Comparison of ENCODE assay signal across 8 cellular contexts in the genomic region with DNA sequence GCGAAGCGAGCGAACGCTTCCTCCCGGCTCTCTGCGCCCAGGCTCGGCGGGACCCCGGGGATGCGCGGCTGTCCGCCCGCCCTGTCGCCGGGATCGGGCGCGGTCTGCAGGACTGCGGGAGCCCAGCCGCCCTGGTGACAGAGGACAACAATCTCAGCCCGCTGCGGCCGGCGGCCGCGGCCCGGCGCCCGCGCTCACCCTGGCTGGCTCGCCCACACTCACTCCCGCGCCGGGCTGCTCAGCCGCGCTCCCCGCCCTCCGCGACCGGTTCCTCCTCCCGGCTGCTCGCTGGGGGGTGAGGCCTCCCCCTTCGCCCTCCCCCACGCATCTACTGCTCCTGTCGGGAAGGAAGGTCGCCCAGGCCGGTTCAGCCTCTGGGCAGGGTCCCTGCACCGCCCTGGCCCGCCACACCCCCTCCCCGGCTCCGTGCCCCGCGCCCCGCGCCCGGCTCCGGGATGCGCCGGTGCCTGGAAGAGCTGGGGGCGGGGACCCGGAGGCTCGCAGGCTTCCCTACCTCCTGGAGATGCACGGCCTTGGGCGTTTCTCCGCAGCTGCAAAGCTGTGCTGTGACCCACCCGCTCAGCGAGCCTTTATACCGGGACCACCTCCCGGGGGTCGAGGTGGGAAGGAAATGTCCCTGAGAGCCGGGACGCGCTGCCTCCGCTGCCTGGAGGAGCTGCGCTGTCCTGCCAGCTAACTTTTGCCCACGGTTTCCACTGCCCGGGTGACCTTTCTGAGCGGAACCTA. TPM values are rescaled to one million over a fixed set of nuclear protein-coding genes. Genes with fewer than 3 reads are reported as not detected.
DNase-seq lines count a peak whose midpoint lies in the region; ATAC-seq and TF ChIP-seq lines count a peak whose summit lies in the region.

A gene with protein sequence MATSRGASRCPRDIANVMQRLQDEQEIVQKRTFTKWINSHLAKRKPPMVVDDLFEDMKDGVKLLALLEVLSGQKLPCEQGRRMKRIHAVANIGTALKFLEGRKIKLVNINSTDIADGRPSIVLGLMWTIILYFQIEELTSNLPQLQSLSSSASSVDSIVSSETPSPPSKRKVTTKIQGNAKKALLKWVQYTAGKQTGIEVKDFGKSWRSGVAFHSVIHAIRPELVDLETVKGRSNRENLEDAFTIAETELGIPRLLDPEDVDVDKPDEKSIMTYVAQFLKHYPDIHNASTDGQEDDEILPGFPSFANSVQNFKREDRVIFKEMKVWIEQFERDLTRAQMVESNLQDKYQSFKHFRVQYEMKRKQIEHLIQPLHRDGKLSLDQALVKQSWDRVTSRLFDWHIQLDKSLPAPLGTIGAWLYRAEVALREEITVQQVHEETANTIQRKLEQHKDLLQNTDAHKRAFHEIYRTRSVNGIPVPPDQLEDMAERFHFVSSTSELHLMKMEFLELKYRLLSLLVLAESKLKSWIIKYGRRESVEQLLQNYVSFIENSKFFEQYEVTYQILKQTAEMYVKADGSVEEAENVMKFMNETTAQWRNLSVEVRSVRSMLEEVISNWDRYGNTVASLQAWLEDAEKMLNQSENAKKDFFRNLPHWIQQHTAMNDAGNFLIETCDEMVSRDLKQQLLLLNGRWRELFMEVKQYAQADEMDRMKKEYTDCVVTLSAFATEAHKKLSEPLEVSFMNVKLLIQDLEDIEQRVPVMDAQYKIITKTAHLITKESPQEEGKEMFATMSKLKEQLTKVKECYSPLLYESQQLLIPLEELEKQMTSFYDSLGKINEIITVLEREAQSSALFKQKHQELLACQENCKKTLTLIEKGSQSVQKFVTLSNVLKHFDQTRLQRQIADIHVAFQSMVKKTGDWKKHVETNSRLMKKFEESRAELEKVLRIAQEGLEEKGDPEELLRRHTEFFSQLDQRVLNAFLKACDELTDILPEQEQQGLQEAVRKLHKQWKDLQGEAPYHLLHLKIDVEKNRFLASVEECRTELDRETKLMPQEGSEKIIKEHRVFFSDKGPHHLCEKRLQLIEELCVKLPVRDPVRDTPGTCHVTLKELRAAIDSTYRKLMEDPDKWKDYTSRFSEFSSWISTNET (N-terminal part only) (minus strand): TSS at position 688 of the 747 bp plus-strand sequence. CDS start 9,031 bp downstream, outside the sequence.

- POLR2A ChIA-PET in CD8-positive, alpha-beta T cell (lab: Charles Lee), result no interaction called here

- no peaks in the 10 kb centered on the region for H3K36me3 ChIP-seq in CD8-positive, alpha-beta T cell (ENCODE audit: insufficient read depth, low read length)
- H3K36me3 ChIP-seq in thoracic aorta, result no peaks in the 10 kb centered on the region

- peak in 2 of 7 experiments; percentile 6 to 49 for DNase-seq in CD8-positive, alpha-beta T cell
- DNase-seq in effector memory CD8-positive, alpha-beta T cell, result peak; percentile 4 to 33 (median 20)
- DNase-seq in lung microvascular endothelial cell (ENCODE audit: low read depth in 2 of 2), result peak; percentile 19 to 26
- no peak for DNase-seq in thoracic aorta (ENCODE audit: low spot score)
- no peak for DNase-seq in DMS114 treated with DMSO at 0.1 percent for 48 hours (lab: John Stamatoyannopoulos, UW; ENCODE audit: unreplicated experiment)

- CTCF ChIA-PET in CD8-positive, alpha-beta T cell (lab: Charles Lee), result interaction anchor here (2.9 kb wide), 1 partner anchor 84 kb away, joined by 11 read pairs; no protein-coding TSS in a partner anchor

- H3K27ac Mint-ChIP-seq in CD8-positive, alpha-beta T cell, result peak within 1 kb of the TSS; percentile 93
- peak within 1 kb of the TSS; percentile 90 to 97 for H3K27ac Mint-ChIP-seq in effector memory CD8-positive, alpha-beta T cell

- H3K4me3 ChIP-seq in CD8-positive, alpha-beta T cell (ENCODE audit: low read depth, low read length), result peak within 1 kb of the TSS; percentile 33
- H3K4me3 ChIP-seq in thoracic aorta, result peak within 1 kb of the TSS; percentile 80

- peaks cover 36% of the 10 kb centered on the region for H3K27me3 Mint-ChIP-seq in CD8-positive, alpha-beta T cell (ENCODE audit: low read depth)
- peaks cover 0 to 9% of the 10 kb centered on the region in 2 donors for H3K27me3 Mint-ChIP-seq in effector memory CD8-positive, alpha-beta T cell

- no peaks in the 10 kb centered on the region for H3K9me3 Mint-ChIP-seq in CD8-positive, alpha-beta T cell
- H3K9me3 Mint-ChIP-seq in effector memory CD8-positive, alpha-beta T cell, result no peaks in the 10 kb centered on the region

- no peaks in the 10 kb centered on the region for H3K9me3 ChIP-seq in CD8-positive, alpha-beta T cell (ENCODE audit: low read length)
- H3K9me3 ChIP-seq in thoracic aorta, result no peaks in the 10 kb centered on the region

- no peaks in the 10 kb centered on the region for H3K36me3 Mint-ChIP-seq in CD8-positive, alpha-beta T cell
- no peaks in the 10 kb centered on the region for H3K36me3 Mint-ChIP-seq in effector memory CD8-positive, alpha-beta T cell (ENCODE audit: insufficient read depth)

- H3K27ac ChIP-seq in CD8-positive, alpha-beta T cell (ENCODE audit: low read depth, low read length), result peak within 1 kb of the TSS; percentile 63
- no peak within 1 kb of the TSS for H3K27ac ChIP-seq in thoracic aorta

- ATAC-seq in CD8-positive, alpha-beta T cell, result peak; percentile 15
- ATAC-seq in GM21723 (IDR thresholded peaks at IDR 0.05; ENCODE audit: unreplicated experiment) (peak; percentile 49), SK-N-SH treated with all-trans-retinoic acid at 6 μM for 48 hours (peak; percentile 84), thoracic aorta (ENCODE audit: insufficient number of reproducible peaks, low FRiP score, low read depth) (no peak), GM21576 (IDR thresholded peaks at IDR 0.05; ENCODE audit: unreplicated experiment) (no peak)
- peak; percentile 43 for ATAC-seq in effector memory CD8-positive, alpha-beta T cell (replicated peaks)

- no peak for TF ChIP-seq CTCF in CD8-positive, alpha-beta T cell (IDR thresholded peaks at IDR 0.05)
- TF ChIP-seq CTCF in thoracic aorta (IDR thresholded peaks at IDR 0.05), result no peak

- H3K4me1 Mint-ChIP-seq in CD8-positive, alpha-beta T cell (ENCODE audit: low read depth), result peaks cover 20% of the 10 kb centered on the region
- H3K4me1 Mint-ChIP-seq in effector memory CD8-positive, alpha-beta T cell (ENCODE audit: low read depth in 2 of 2), result peaks cover 46 to 60% of the 10 kb centered on the region in 2 donors

- peak within 1 kb of the TSS; percentile 89 for H3K4me3 Mint-ChIP-seq in CD8-positive, alpha-beta T cell
- peak within 1 kb of the TSS; percentile 93 to 98 for H3K4me3 Mint-ChIP-seq in effector memory CD8-positive, alpha-beta T cell

- H3K4me1 ChIP-seq in CD8-positive, alpha-beta T cell (ENCODE audit: insufficient read depth, low read length), result no peaks in the 10 kb centered on the region
- peaks cover 0 to 9% of the 10 kb centered on the region in 2 donors for H3K4me1 ChIP-seq in thoracic aorta (ENCODE audit: control insufficient read depth in 1 of 2, low read depth in 2 of 2)

- no peaks in the 10 kb centered on the region for H3K27me3 ChIP-seq in CD8-positive, alpha-beta T cell (ENCODE audit: insufficient read depth, low read length)
- H3K27me3 ChIP-seq in thoracic aorta (replicated peaks; ENCODE audit: insufficient read depth), result no peaks in the 10 kb centered on the region

- intact Hi-C loops in CD8-positive, alpha-beta T cell (cut with DNase I, micrococcal nuclease), result no loop called here

TF ChIP-seq in SK-N-SH treated with all-trans-retinoic acid at 6 μM for 48 hours, 23 proteins besides CTCF, POLR2A, EP300 and RAD21 (continues in another document):
- TF ChIP-seq, protein P1, sequence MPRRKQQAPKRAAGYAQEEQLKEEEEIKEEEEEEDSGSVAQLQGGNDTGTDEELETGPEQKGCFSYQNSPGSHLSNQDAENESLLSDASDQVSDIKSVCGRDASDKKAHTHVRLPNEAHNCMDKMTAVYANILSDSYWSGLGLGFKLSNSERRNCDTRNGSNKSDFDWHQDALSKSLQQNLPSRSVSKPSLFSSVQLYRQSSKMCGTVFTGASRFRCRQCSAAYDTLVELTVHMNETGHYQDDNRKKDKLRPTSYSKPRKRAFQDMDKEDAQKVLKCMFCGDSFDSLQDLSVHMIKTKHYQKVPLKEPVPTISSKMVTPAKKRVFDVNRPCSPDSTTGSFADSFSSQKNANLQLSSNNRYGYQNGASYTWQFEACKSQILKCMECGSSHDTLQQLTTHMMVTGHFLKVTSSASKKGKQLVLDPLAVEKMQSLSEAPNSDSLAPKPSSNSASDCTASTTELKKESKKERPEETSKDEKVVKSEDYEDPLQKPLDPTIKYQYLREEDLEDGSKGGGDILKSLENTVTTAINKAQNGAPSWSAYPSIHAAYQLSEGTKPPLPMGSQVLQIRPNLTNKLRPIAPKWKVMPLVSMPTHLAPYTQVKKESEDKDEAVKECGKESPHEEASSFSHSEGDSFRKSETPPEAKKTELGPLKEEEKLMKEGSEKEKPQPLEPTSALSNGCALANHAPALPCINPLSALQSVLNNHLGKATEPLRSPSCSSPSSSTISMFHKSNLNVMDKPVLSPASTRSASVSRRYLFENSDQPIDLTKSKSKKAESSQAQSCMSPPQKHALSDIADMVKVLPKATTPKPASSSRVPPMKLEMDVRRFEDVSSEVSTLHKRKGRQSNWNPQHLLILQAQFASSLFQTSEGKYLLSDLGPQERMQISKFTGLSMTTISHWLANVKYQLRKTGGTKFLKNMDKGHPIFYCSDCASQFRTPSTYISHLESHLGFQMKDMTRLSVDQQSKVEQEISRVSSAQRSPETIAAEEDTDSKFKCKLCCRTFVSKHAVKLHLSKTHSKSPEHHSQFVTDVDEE (CRISPR knock-in tag; IDR thresholded peaks at IDR 0.05), result no peak
- TF ChIP-seq ESRRG (CRISPR knock-in tag; IDR thresholded peaks at IDR 0.05) (no peak), ZFP3 (CRISPR knock-in tag; IDR thresholded peaks at IDR 0.05) (no peak), ZNF565 (CRISPR knock-in tag; conservative IDR thresholded peaks at IDR 0.05; ENCODE audit: low read depth) (no peak), TOX (CRISPR knock-in tag; IDR thresholded peaks at IDR 0.05; ENCODE audit: borderline replicate concordance) (no peak)
- TF ChIP-seq, protein P2, sequence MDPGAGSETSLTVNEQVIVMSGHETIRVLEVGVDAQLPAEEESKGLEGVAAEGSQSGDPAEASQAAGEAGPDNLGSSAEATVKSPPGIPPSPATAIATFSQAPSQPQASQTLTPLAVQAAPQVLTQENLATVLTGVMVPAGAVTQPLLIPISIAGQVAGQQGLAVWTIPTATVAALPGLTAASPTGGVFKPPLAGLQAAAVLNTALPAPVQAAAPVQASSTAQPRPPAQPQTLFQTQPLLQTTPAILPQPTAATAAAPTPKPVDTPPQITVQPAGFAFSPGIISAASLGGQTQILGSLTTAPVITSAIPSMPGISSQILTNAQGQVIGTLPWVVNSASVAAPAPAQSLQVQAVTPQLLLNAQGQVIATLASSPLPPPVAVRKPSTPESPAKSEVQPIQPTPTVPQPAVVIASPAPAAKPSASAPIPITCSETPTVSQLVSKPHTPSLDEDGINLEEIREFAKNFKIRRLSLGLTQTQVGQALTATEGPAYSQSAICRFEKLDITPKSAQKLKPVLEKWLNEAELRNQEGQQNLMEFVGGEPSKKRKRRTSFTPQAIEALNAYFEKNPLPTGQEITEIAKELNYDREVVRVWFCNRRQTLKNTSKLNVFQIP (CRISPR knock-in tag; IDR thresholded peaks at IDR 0.05; ENCODE audit: borderline replicate concordance, low read depth), result no peak

RNA-seq across cellular contexts. Expression of the gene that starts here (rescaled TPM):
- total RNA-seq in CD8-positive, alpha-beta T cell, result 10 to 100 TPM; 88.2 to 90.2 TPM
- total RNA-seq in lung microvascular endothelial cell (39.0 and 44.8 TPM in 2 replicates), thoracic aorta (100 to 1,000 TPM; 462 to 552 TPM)

Comparison
In these comparisons a context has a peak if more than half of its experiments do, and no peak if none do; other contexts are left out.
1. RNA of the gene that starts here (total RNA-seq): 462 to 552 TPM in thoracic aorta; 88.2 to 90.2 TPM in CD8-positive, alpha-beta T cell and 39.0 to 44.8 TPM in lung microvascular endothelial cell; every median in the first group is over 4 times any median in the second.
2. ATAC-seq: peak in CD8-positive, alpha-beta T cell (single experiment), GM21723 (single experiment), SK-N-SH treated with all-trans-retinoic acid at 6 μM for 48 hours (single experiment) and effector memory CD8-positive, alpha-beta T cell (single experiment); none in thoracic aorta (single experiment) and GM21576 (single experiment).
3. DNase-seq: peak in effector memory CD8-positive, alpha-beta T cell (3 of 3) and lung microvascular endothelial cell (2 of 2); none in thoracic aorta (single experiment) and DMS114 treated with DMSO at 0.1 percent for 48 hours (single experiment).